Comparison of ENCODE assay signal across 9 cellular contexts in genomic region chr12:108724890-108725151, GRCh38. TPM values are rescaled to one million over a fixed set of nuclear protein-coding genes. Genes with fewer than 3 reads are reported as not detected.
DNase-seq lines count a peak whose midpoint lies in the region; ATAC-seq and TF ChIP-seq lines count a peak whose summit lies in the region.
"Had no signal": no experiment of that assay in that cellular context is flagged by ENCODE, and none has a peak within 500 bp of the region (broad histone marks: within the 10 kb centered on the region; RNA-seq: fewer than 3 reads in every experiment).

No MANE protein-coding gene starts in this region.

- peaks cover 3% of the 10 kb centered on the region for H3K36me3 Mint-ChIP-seq in chondrocyte (ENCODE audit: low read depth)
- no peaks in the 10 kb centered on the region for H3K36me3 Mint-ChIP-seq in natural killer cell treated with Interleukin-12 subunit alpha and Interleukin-12 subunit beta and Interleukin-15 and Interleukin-18, amount 100 ng/mL, for 72 hours

- ATAC-seq in heart left ventricle: no peak
- no peak for ATAC-seq in natural killer cell treated with Interleukin-12 subunit alpha and Interleukin-12 subunit beta and Interleukin-15 and Interleukin-18, amount 100 ng/mL, for 72 hours

- H3K36me3 ChIP-seq in left ventricle myocardium inferior: no peaks in the 10 kb centered on the region
- H3K36me3 ChIP-seq in heart left ventricle: peaks cover 0 to 2% (median 0%) of the 10 kb centered on the region in 9 donors
- no peaks in the 10 kb centered on the region for H3K36me3 ChIP-seq in uterus

- H3K27me3 Mint-ChIP-seq in chondrocyte (ENCODE audit: low read depth): no peaks in the 10 kb centered on the region
- H3K27me3 Mint-ChIP-seq in natural killer cell treated with Interleukin-12 subunit alpha and Interleukin-12 subunit beta and Interleukin-15 and Interleukin-18, amount 100 ng/mL, for 72 hours: no peaks in the 10 kb centered on the region

- DNase-seq in left ventricle myocardium inferior (no peak), heart left ventricle (no peak), chondrocyte (ENCODE audit: low spot score) (no peak), uterus (no peak), GDM1 (lab: John Stamatoyannopoulos, UW) (no peak), NCI-H2171 treated with DMSO at 0.1 percent for 48 hours (lab: John Stamatoyannopoulos, UW) (no peak), anterior cingulate cortex (lab: John Stamatoyannopoulos, UW) (no peak)
- no peak for DNase-seq in natural killer cell treated with Interleukin-12 subunit alpha and Interleukin-12 subunit beta and Interleukin-15 and Interleukin-18, amount 100 ng/mL, for 72 hours (ENCODE audit: low spot score)
- DNase-seq: stimulated activated CD4-positive, alpha-beta T cell treated with anti-CD3 and anti-CD28 coated beads, Interleukin-4, amount 100 ng/mL, for 24 hours had no signal

- peak overlapping the region; percentile 96 for H3K27ac Mint-ChIP-seq in chondrocyte (ENCODE audit: unreplicated experiment)
- H3K27ac Mint-ChIP-seq in natural killer cell treated with Interleukin-12 subunit alpha and Interleukin-12 subunit beta and Interleukin-15 and Interleukin-18, amount 100 ng/mL, for 72 hours: peak overlapping the region; percentile 24 to 66

- no peaks in the 10 kb centered on the region for H3K9me3 Mint-ChIP-seq in chondrocyte (ENCODE audit: low read depth)
- H3K9me3 Mint-ChIP-seq in natural killer cell treated with Interleukin-12 subunit alpha and Interleukin-12 subunit beta and Interleukin-15 and Interleukin-18, amount 100 ng/mL, for 72 hours: no peaks in the 10 kb centered on the region

- H3K9me3 ChIP-seq in left ventricle myocardium inferior (replicated peaks) (no peaks in the 10 kb centered on the region), heart left ventricle (no peaks in the 10 kb centered on the region), uterus (no peaks in the 10 kb centered on the region)

- no peak overlapping the region for H3K4me3 ChIP-seq in left ventricle myocardium inferior
- H3K4me3 ChIP-seq in heart left ventricle: no peak overlapping the region
- H3K4me3 ChIP-seq in uterus: no peak overlapping the region

- H3K4me1 ChIP-seq in left ventricle myocardium inferior: peaks cover 94% of the 10 kb centered on the region
- H3K4me1 ChIP-seq in heart left ventricle: peaks cover 10 to 94% (median 74%) of the 10 kb centered on the region in 12 donors
- peaks cover 6 to 25% of the 10 kb centered on the region in 2 donors for H3K4me1 ChIP-seq in uterus

- no peak overlapping the region for H3K4me3 Mint-ChIP-seq in chondrocyte (ENCODE audit: unreplicated experiment)
- peak overlapping the region; percentile 34 for H3K4me3 Mint-ChIP-seq in natural killer cell treated with Interleukin-12 subunit alpha and Interleukin-12 subunit beta and Interleukin-15 and Interleukin-18, amount 100 ng/mL, for 72 hours

- H3K27ac ChIP-seq in left ventricle myocardium inferior (replicated peaks): peak overlapping the region; percentile 60
- peak overlapping the region in 6 of 12 donors; percentile 4 to 79 (median 60) for H3K27ac ChIP-seq in heart left ventricle
- peak overlapping the region; percentile 72 to 76 for H3K27ac ChIP-seq in uterus

- no peak for TF ChIP-seq POLR2A in heart left ventricle (IDR thresholded peaks at IDR 0.05)
- TF ChIP-seq POLR2A in uterus (IDR thresholded peaks at IDR 0.05): no peak

- TF ChIP-seq CTCF in left ventricle myocardium inferior (IDR thresholded peaks at IDR 0.05; ENCODE audit: borderline replicate concordance) (no peak), heart left ventricle (IDR thresholded peaks at IDR 0.05) (no peak), chondrocyte (IDR thresholded peaks at IDR 0.05) (no peak), uterus (IDR thresholded peaks at IDR 0.05) (no peak)

- H3K27me3 ChIP-seq in left ventricle myocardium inferior (ENCODE audit: low read depth): no peaks in the 10 kb centered on the region
- no peaks in the 10 kb centered on the region for H3K27me3 ChIP-seq in heart left ventricle
- no peaks in the 10 kb centered on the region for H3K27me3 ChIP-seq in uterus

- intact Hi-C loops in left ventricle myocardium inferior (cut with micrococcal nuclease): loop anchor here (5.0 kb wide), 1 partner anchor 33 kb away; no protein-coding TSS in a partner anchor
- intact Hi-C loops in heart left ventricle (cut with DNase I): loop anchor here in 4 of 10 donors (5.0 to 10.0 kb wide), 3 partner anchors 33 to 130 kb away; partner anchors contain the start of gene SSH1 (in 2 of the 4)
- intact Hi-C loops in uterus (cut with DNase I; ENCODE audit: low total_unique reads): no loop called here

- peaks cover 91% of the 10 kb centered on the region for H3K4me1 Mint-ChIP-seq in chondrocyte (ENCODE audit: low read depth)
- H3K4me1 Mint-ChIP-seq in natural killer cell treated with Interleukin-12 subunit alpha and Interleukin-12 subunit beta and Interleukin-15 and Interleukin-18, amount 100 ng/mL, for 72 hours (ENCODE audit: low read depth in 2 of 2): peaks cover 41 to 61% of the 10 kb centered on the region in 2 donors

RNA-seq across cellular contexts. Expression of gene CORO1C, which starts 6.5 kb away (rescaled TPM):
- 59.6 TPM for total RNA-seq in left ventricle myocardium inferior
- total RNA-seq in heart left ventricle: 100 to 1,000 TPM in 1 of 9 donors, 10 to 100 TPM in 8; 48.3 to 119 (median 68.5) TPM
- polyA plus RNA-seq in heart left ventricle: 10 to 100 TPM; 18.3 to 55.2 TPM
- 266 to 336 TPM (median 325 TPM) in 3 replicates for total RNA-seq in chondrocyte
- 10 to 100 TPM; 68.9 to 69.5 TPM for total RNA-seq in natural killer cell treated with Interleukin-12 subunit alpha and Interleukin-12 subunit beta and Interleukin-15 and Interleukin-18, amount 100 ng/mL, for 72 hours
- total RNA-seq in uterus: 100 to 1,000 TPM; 129 to 357 (median 235) TPM
